8 cellular contexts compared by ENCODE assay signal in the genomic region with DNA sequence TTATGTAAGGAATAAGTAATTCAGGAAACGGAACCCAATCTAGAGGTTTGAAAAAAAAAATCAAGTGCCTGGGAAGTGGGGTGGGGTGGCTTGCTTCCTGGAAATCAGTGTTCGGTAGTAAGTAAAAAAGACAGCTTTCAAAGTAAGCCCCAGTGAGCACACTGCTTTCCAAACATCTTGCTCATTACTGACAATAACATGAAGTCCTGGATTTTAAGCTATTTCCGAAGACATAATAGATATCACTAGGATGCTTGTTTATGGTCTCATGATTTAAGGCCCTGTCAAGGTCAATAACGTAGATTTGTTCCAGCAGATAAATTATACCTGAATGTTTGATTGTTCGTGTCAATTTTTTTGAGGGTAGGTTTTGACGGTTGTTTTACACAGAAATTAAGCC. TPM values are rescaled to one million over a fixed set of nuclear protein-coding genes. Genes with fewer than 3 reads are reported as not detected.
DNase-seq lines count a peak whose midpoint lies in the region; TF ChIP-seq lines count a peak whose summit lies in the region.

No MANE protein-coding gene starts in this region.

- H3K27me3 ChIP-seq in kidney epithelial cell (ENCODE audit: control insufficient read depth, insufficient read depth, low read length) (no peaks in the 10 kb centered on the region), thyroid gland (no peaks in the 10 kb centered on the region)

- H3K36me3 ChIP-seq in kidney epithelial cell (ENCODE audit: control insufficient read depth, insufficient read depth, low read length) (no peaks in the 10 kb centered on the region), thyroid gland (no peaks in the 10 kb centered on the region)

- H3K27me3 Mint-ChIP-seq in activated CD4-positive, alpha-beta T cell treated with anti-CD3 and anti-CD28 coated beads, Interleukin-2, amount 10 ng/mL, durations not matched to agents 7 days and 5 days = no peaks in the 10 kb centered on the region
- no peaks in the 10 kb centered on the region for H3K27me3 Mint-ChIP-seq in activated naive CD8-positive, alpha-beta T cell treated with anti-CD3 and anti-CD28 coated beads for 36 hours

- H3K4me1 Mint-ChIP-seq in activated CD4-positive, alpha-beta T cell treated with anti-CD3 and anti-CD28 coated beads, Interleukin-2, amount 10 ng/mL, durations not matched to agents 7 days and 5 days = peaks cover 81% of the 10 kb centered on the region
- peaks cover 64% of the 10 kb centered on the region for H3K4me1 Mint-ChIP-seq in activated naive CD8-positive, alpha-beta T cell treated with anti-CD3 and anti-CD28 coated beads for 36 hours

- H3K36me3 Mint-ChIP-seq in activated CD4-positive, alpha-beta T cell treated with anti-CD3 and anti-CD28 coated beads, Interleukin-2, amount 10 ng/mL, durations not matched to agents 7 days and 5 days (ENCODE audit: low read depth) = peaks cover 44% of the 10 kb centered on the region
- peaks cover 24% of the 10 kb centered on the region for H3K36me3 Mint-ChIP-seq in activated naive CD8-positive, alpha-beta T cell treated with anti-CD3 and anti-CD28 coated beads for 36 hours

- DNase-seq in activated CD4-positive, alpha-beta T cell treated with anti-CD3 and anti-CD28 coated beads, Interleukin-2, amount 10 ng/mL, durations not matched to agents 7 days and 5 days = no peak
- no peak for DNase-seq in activated CD4-positive, alpha-beta T cell treated with anti-CD3 and anti-CD28 coated beads for 1 hour
- no peak for DNase-seq in activated naive CD8-positive, alpha-beta T cell treated with anti-CD3 and anti-CD28 coated beads for 36 hours
- no peak for DNase-seq in kidney epithelial cell (ENCODE audit: low read depth)
- DNase-seq in thyroid gland = no peak
- no peak for DNase-seq in NCI-H187 (lab: John Stamatoyannopoulos, UW)
- no peak for DNase-seq in MV-4-11 (lab: John Stamatoyannopoulos, UW)
- no peak for DNase-seq in T-helper 9 cell

- peak overlapping the region; percentile 92 for H3K4me3 Mint-ChIP-seq in activated CD4-positive, alpha-beta T cell treated with anti-CD3 and anti-CD28 coated beads, Interleukin-2, amount 10 ng/mL, durations not matched to agents 7 days and 5 days
- peak overlapping the region; percentile 95 for H3K4me3 Mint-ChIP-seq in activated naive CD8-positive, alpha-beta T cell treated with anti-CD3 and anti-CD28 coated beads for 36 hours

- H3K9me3 Mint-ChIP-seq in activated CD4-positive, alpha-beta T cell treated with anti-CD3 and anti-CD28 coated beads, Interleukin-2, amount 10 ng/mL, durations not matched to agents 7 days and 5 days = peaks cover 15% of the 10 kb centered on the region
- H3K9me3 Mint-ChIP-seq in activated naive CD8-positive, alpha-beta T cell treated with anti-CD3 and anti-CD28 coated beads for 36 hours = peaks cover 1% of the 10 kb centered on the region

- intact Hi-C loops in thyroid gland (cut with DNase I) = no loop called here

- peak overlapping the region; percentile 85 for H3K4me3 ChIP-seq in kidney epithelial cell (ENCODE audit: low read depth, low read length)
- H3K4me3 ChIP-seq in thyroid gland (replicated peaks in 1 of 3) = no peak overlapping the region

- H3K9me3 ChIP-seq in thyroid gland = no peaks in the 10 kb centered on the region

- POLR2A ChIA-PET in activated CD4-positive, alpha-beta T cell treated with anti-CD3 and anti-CD28 coated beads, Interleukin-2, amount 10 ng/mL, durations not matched to agents 7 days and 5 days (lab: Charles Lee) = interaction anchor here (0.7 kb wide), 1 partner anchor 496 kb away, joined by 3 read pairs; no protein-coding TSS in a partner anchor

- H3K27ac ChIP-seq in thyroid gland = peak overlapping the region; percentile 72 to 95 (median 77)

- no peaks in the 10 kb centered on the region for H3K4me1 ChIP-seq in thyroid gland

- TF ChIP-seq POLR2A in thyroid gland (IDR thresholded peaks at IDR 0.05) = no peak

- TF ChIP-seq CTCF in kidney epithelial cell (IDR thresholded peaks at IDR 0.05; ENCODE audit: insufficient read depth, low read length, poor library complexity, severe bottlenecking) = no peak
- TF ChIP-seq CTCF in thyroid gland (IDR thresholded peaks at IDR 0.05) = no peak

- CTCF ChIA-PET in activated CD4-positive, alpha-beta T cell treated with anti-CD3 and anti-CD28 coated beads, Interleukin-2, amount 10 ng/mL, durations not matched to agents 7 days and 5 days (lab: Charles Lee) = interaction anchor here (0.6 to 1.0 kb wide), 2 partner anchors 76 to 117 kb away, joined by 3 read pairs; no protein-coding TSS in a partner anchor

- 69 to 73% methylated on average over 6 of the region's 6 CpGs for WGBS in thyroid gland, 2 donors

- H3K27ac Mint-ChIP-seq in activated CD4-positive, alpha-beta T cell treated with anti-CD3 and anti-CD28 coated beads, Interleukin-2, amount 10 ng/mL, durations not matched to agents 7 days and 5 days = peak overlapping the region; percentile 96
- peak overlapping the region; percentile 97 for H3K27ac Mint-ChIP-seq in activated naive CD8-positive, alpha-beta T cell treated with anti-CD3 and anti-CD28 coated beads for 36 hours

RNA-seq across cellular contexts. Expression of gene STAMBPL1, which starts 1.3 kb away (rescaled TPM):
- 10 to 100 TPM; 39.7 to 45.4 TPM for total RNA-seq in activated CD4-positive, alpha-beta T cell treated with anti-CD3 and anti-CD28 coated beads, Interleukin-2, amount 10 ng/mL, durations not matched to agents 7 days and 5 days
- total RNA-seq in activated naive CD8-positive, alpha-beta T cell treated with anti-CD3 and anti-CD28 coated beads for 36 hours = 10 to 100 TPM; 27.8 to 28.4 TPM
- total RNA-seq in kidney epithelial cell = 5.2 and 9.4 TPM in 2 replicates
- 1 to 10 TPM in 3 of 4 donors, under 1 TPM in 1; 0.63 to 6.2 (median 5.7) TPM for total RNA-seq in thyroid gland

RNA-seq across cellular contexts. Expression of gene ANKRD22, which starts 29.7 kb away (rescaled TPM):
- total RNA-seq in activated CD4-positive, alpha-beta T cell treated with anti-CD3 and anti-CD28 coated beads, Interleukin-2, amount 10 ng/mL, durations not matched to agents 7 days and 5 days = under 1 TPM; 0.17 to 0.48 TPM
- total RNA-seq in activated naive CD8-positive, alpha-beta T cell treated with anti-CD3 and anti-CD28 coated beads for 36 hours = not detected
- total RNA-seq in kidney epithelial cell (0.17 and 0.21 TPM in 2 replicates), thyroid gland (not detected)
